8 cellular contexts compared by ENCODE assay signal in genomic region chr12:110743571-110744093, GRCh38. TPM values are rescaled to one million over a fixed set of nuclear protein-coding genes. Genes with fewer than 3 reads are reported as not detected.
DNase-seq lines count a peak whose midpoint lies in the region; ATAC-seq and TF ChIP-seq lines count a peak whose summit lies in the region.

No MANE protein-coding gene starts in this region.

- no peak for TF ChIP-seq EP300 in transverse colon (IDR thresholded peaks at IDR 0.05; ENCODE audit: low read depth)

- CTCF ChIA-PET in OCI-LY7 (lab: Charles Lee; ENCODE audit: unreplicated experiment) = interaction anchor here (0.6 kb wide), 1 partner anchor 691 kb away, joined by 3 read pairs; no protein-coding TSS in a partner anchor

- POLR2A ChIA-PET in OCI-LY7 (lab: Charles Lee) = interaction anchor here (0.6 to 1.4 kb wide), 5 partner anchors 9 to 87 kb away, joined by 3 to 4 read pairs (median 3); no protein-coding TSS in a partner anchor

- H3K4me1 ChIP-seq in GM23248 (ENCODE audit: insufficient read depth) (peaks cover 42% of the 10 kb centered on the region), OCI-LY7 (ENCODE audit: insufficient read depth, low read length, poor library complexity, severe bottlenecking) (peaks cover 33% of the 10 kb centered on the region), transverse colon (peaks cover 8 to 54% (median 44%) of the 10 kb centered on the region in 4 donors)

- in situ Hi-C loops in GM23248 (cut with MboI) = no loop called here
- in situ Hi-C loops in transverse colon (cut with MboI; ENCODE audit: low pct_ligation_motif_present in 1 of 4, low pct_unique_long_range_greater_than_20kb in 1 of 4, low sequenced_read_pairs in 3 of 4) = loop anchor here in 1 of 4 donors (25.0 kb wide), 1 partner anchor 281 kb away; the partner anchor contains the start of genes ARPC3, FAM216A and GPN3

- no peak for TF ChIP-seq POLR2A in transverse colon (IDR thresholded peaks at IDR 0.05)

- intact Hi-C loops in OCI-LY7 (cut with micrococcal nuclease; ENCODE audit: unreplicated experiment) = loop anchor here (2.0 to 5.0 kb wide), 2 partner anchors 35 to 116 kb away; no protein-coding TSS in a partner anchor
- intact Hi-C loops in transverse colon (cut with DNase I; ENCODE audit: low total_unique reads) = loop anchor here (2.0 kb wide), 1 partner anchor 275 kb away; the partner anchor contains the start of genes FAM216A and GPN3

- peaks cover 40% of the 10 kb centered on the region for H3K79me2 ChIP-seq in GM23248 (ENCODE audit: insufficient read depth)
- H3K79me2 ChIP-seq in OCI-LY7 (ENCODE audit: insufficient read depth, low read depth, low read length) = peaks cover 50% of the 10 kb centered on the region

- 4% methylated on average over 26 of the region's 26 CpGs for WGBS in GM23248 (ENCODE audit: low coverage in 1 of 2, low lambda C conversion rate in 2 of 2, missing lambda C conversion rate in 2 of 2), 2 experiments
- 13 to 27% methylated on average over 12 to 26 of the region's 26 CpGs for WGBS in transverse colon (ENCODE audit: low coverage in 1 of 2), 2 donors

- DNase-seq in GM23248 (peak; percentile 66), OCI-LY7 (ENCODE audit: low spot score) (no peak), dermis blood vessel endothelial cell (peak; percentile 48), mesenteric fat pad (ENCODE audit: low spot score) (peak; percentile 69), transverse colon (peak; percentile 64), COLO829 (ENCODE audit: low spot score) (no peak)

- H3K4me2 ChIP-seq in GM23248 (ENCODE audit: unreplicated experiment) (peak overlapping the region; percentile 95), OCI-LY7 (ENCODE audit: low read length) (peak overlapping the region; percentile 77)

- H3K9ac ChIP-seq in GM23248 = peak overlapping the region; percentile 40

- H3K27ac ChIP-seq in GM23248 (no peak overlapping the region), OCI-LY7 (ENCODE audit: low read depth, low read length, poor library complexity, severe bottlenecking) (peak overlapping the region; percentile 41), transverse colon (peak overlapping the region; percentile 91 to 97 (median 94))

- H3K9me2 ChIP-seq in GM23248 (ENCODE audit: insufficient read depth) (no peaks in the 10 kb centered on the region), OCI-LY7 (ENCODE audit: insufficient read depth, low read length) (no peaks in the 10 kb centered on the region)

- ATAC-seq in HG02840 (IDR thresholded peaks at IDR 0.05; ENCODE audit: low FRiP score, unreplicated experiment) (no peak), GM19395 (IDR thresholded peaks at IDR 0.05; ENCODE audit: unreplicated experiment) (no peak)

- H2AFZ ChIP-seq in GM23248 (peak overlapping the region; percentile 99), OCI-LY7 (ENCODE audit: low read length) (peak overlapping the region; percentile 70; the same call in 1 of the 2 replicates)

- TSS peak; percentile 98 for BruUV-seq in OCI-LY7 (replicated peaks; lab: Mats Ljungman, UMichigan)

- H3F3A ChIP-seq in GM23248 (ENCODE audit: insufficient read depth) = peaks cover 14% of the 10 kb centered on the region

- peaks cover 20% of the 10 kb centered on the region for H4K20me1 ChIP-seq in GM23248 (ENCODE audit: insufficient read depth)
- H4K20me1 ChIP-seq in OCI-LY7 (ENCODE audit: insufficient read depth, low read length) = peaks cover 27% of the 10 kb centered on the region

- H3K4me3 ChIP-seq in GM23248 = peak overlapping the region; percentile 93
- H3K4me3 ChIP-seq in OCI-LY7 (ENCODE audit: low read depth, low read length, poor library complexity, severe bottlenecking) = peak overlapping the region; percentile 86
- H3K4me3 ChIP-seq in transverse colon = peak overlapping the region in 3 of 4 donors; percentile 74 to 94 (median 84)

- TF ChIP-seq CTCF in OCI-LY7 (conservative IDR thresholded peaks at IDR 0.05; ENCODE audit: low read length) = no peak
- TF ChIP-seq CTCF in transverse colon (IDR thresholded peaks at IDR 0.05) = no peak

- no peaks in the 10 kb centered on the region for H3K36me3 ChIP-seq in GM23248 (ENCODE audit: low read depth)
- H3K36me3 ChIP-seq in OCI-LY7 (ENCODE audit: insufficient read depth, low read length) = peaks cover 32% of the 10 kb centered on the region
- no peaks in the 10 kb centered on the region for H3K36me3 ChIP-seq in transverse colon

- no peaks in the 10 kb centered on the region for H3K27me3 ChIP-seq in GM23248 (replicated peaks; ENCODE audit: insufficient read depth)
- no peaks in the 10 kb centered on the region for H3K27me3 ChIP-seq in transverse colon

- H3K9me3 ChIP-seq in GM23248 (ENCODE audit: low read depth) (no peaks in the 10 kb centered on the region), OCI-LY7 (ENCODE audit: low read length) (no peaks in the 10 kb centered on the region), transverse colon (no peaks in the 10 kb centered on the region)

RNA-seq across cellular contexts. Expression of gene PPP1CC, which starts 0.9 kb away (rescaled TPM):
- 110 and 116 TPM in 2 replicates for total RNA-seq in GM23248 (2014; rRNA removed; shearing (Covaris generic))
- 37.4 and 41.8 TPM in 2 replicates for polyA plus RNA-seq in GM23248 (2016; fragmentation: Nextera tagmentation; extraction: Ambion mirVana)
- total RNA-seq in OCI-LY7 (2014; rRNA removed; shearing (Covaris generic)) = 140 and 146 TPM in 2 replicates
- total RNA-seq in OCI-LY7 (2022) = 264 and 275 TPM in 2 replicates
- 113 and 153 TPM in 2 replicates for total RNA-seq in dermis blood vessel endothelial cell
- 101 TPM for total RNA-seq in mesenteric fat pad
- 100 to 1,000 TPM; 156 to 759 (median 244) TPM for total RNA-seq in transverse colon

RNA-seq across cellular contexts. Expression of gene HVCN1, which starts 54.7 kb away (rescaled TPM):
- total RNA-seq in GM23248 (2014; rRNA removed; shearing (Covaris generic)) = 4.1 and 7.6 TPM in 2 replicates
- polyA plus RNA-seq in GM23248 (2016; fragmentation: Nextera tagmentation; extraction: Ambion mirVana) = 3.0 and 3.1 TPM in 2 replicates
- 6.4 and 9.3 TPM in 2 replicates for total RNA-seq in OCI-LY7 (2014; rRNA removed; shearing (Covaris generic))
- total RNA-seq in OCI-LY7 (2022) (4.5 and 4.9 TPM in 2 replicates), dermis blood vessel endothelial cell (5.0 and 6.1 TPM in 2 replicates), mesenteric fat pad (4.2 TPM), transverse colon (1 to 10 TPM in 3 of 4 donors, not detected in 1; 3.4 to 7.9 (median 7.3) TPM)

Comparison
In these comparisons a context has a peak if more than half of its experiments do, and no peak if none do; other contexts are left out.
1. DNase-seq: peak in GM23248 (single experiment), dermis blood vessel endothelial cell (single experiment), mesenteric fat pad (single experiment) and transverse colon (single experiment); none in OCI-LY7 (single experiment) and COLO829 (single experiment).
2. Peak in every context shown above with its lines, with median percentiles within 50 percentile points of each other: H3K4me3 ChIP-seq.